Comparison of ENCODE assay signal across 9 cellular contexts in genomic region chr11:74731301-74732094, GRCh38. TPM values are rescaled to one million over a fixed set of nuclear protein-coding genes. Genes with fewer than 3 reads are reported as not detected.
A peak's percentile ranks its signal among the peaks of the same experiment; 100 is the strongest.
DNase-seq lines count a peak whose midpoint lies in the region; ATAC-seq, FAIRE-seq and TF ChIP-seq lines count a peak whose summit lies in the region.
"Had no signal": no experiment of that assay in that cellular context is flagged by ENCODE, and none has a peak within 500 bp of the region (broad histone marks: within the 10 kb centered on the region; RNA-seq: fewer than 3 reads in every experiment).

A gene with protein sequence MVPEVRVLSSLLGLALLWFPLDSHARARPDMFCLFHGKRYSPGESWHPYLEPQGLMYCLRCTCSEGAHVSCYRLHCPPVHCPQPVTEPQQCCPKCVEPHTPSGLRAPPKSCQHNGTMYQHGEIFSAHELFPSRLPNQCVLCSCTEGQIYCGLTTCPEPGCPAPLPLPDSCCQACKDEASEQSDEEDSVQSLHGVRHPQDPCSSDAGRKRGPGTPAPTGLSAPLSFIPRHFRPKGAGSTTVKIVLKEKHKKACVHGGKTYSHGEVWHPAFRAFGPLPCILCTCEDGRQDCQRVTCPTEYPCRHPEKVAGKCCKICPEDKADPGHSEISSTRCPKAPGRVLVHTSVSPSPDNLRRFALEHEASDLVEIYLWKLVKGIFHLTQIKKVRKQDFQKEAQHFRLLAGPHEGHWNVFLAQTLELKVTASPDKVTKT (minus strand): TSS chr11:74731426. CDS start chr11:74730888, 538 bp downstream.

- H4K91ac ChIP-seq in IMR-90 (ENCODE audit: insufficient read depth, low read depth, low read length) = no peak within 1 kb of the TSS

- H2AK9ac ChIP-seq in IMR-90 (replicated peaks; ENCODE audit: low read depth, low read length, poor library complexity) = no peak within 1 kb of the TSS

- no peak for TF ChIP-seq EP300 in A549 (IDR thresholded peaks at IDR 0.05)

- BruUV-seq in IMR-90 (replicated peaks; lab: Mats Ljungman, UMichigan) = no TSS peak

- peak within 1 kb of the TSS; percentile 61 for H2AFZ ChIP-seq in IMR-90 (replicated peaks; ENCODE audit: low read length, poor library complexity)

- H3K36me3 ChIP-seq in IMR-90 (ENCODE audit: control insufficient read depth, insufficient read depth, low read length) (no peaks in the 10 kb centered on the region), muscle layer of colon (ENCODE audit: insufficient read depth, low read length) (no peaks in the 10 kb centered on the region)

- no peaks in the 10 kb centered on the region for H3K9me1 ChIP-seq in IMR-90 (ENCODE audit: insufficient read depth, low read length)

- TF ChIP-seq POLR2A in A549 (IDR thresholded peaks at IDR 0.05; ENCODE audit: low read length) = no peak
- no peak for TF ChIP-seq POLR2A in IMR-90 (IDR thresholded peaks at IDR 0.05; ENCODE audit: low read depth, low read length)

- H2BK15ac ChIP-seq in IMR-90 (ENCODE audit: low read depth, low read length) = 0 out of 3 replicates have a peak within 1 kb of the TSS, but pooled peaks have one; percentile 10

- TF ChIP-seq RAD21 in A549 (conservative IDR thresholded peaks at IDR 0.05 in 1 of 2, IDR thresholded peaks at IDR 0.05 in 1 of 2) (no peak), IMR-90 (IDR thresholded peaks at IDR 0.05; ENCODE audit: low read length) (no peak)

- H2BK5ac ChIP-seq in IMR-90 (ENCODE audit: low read depth, low read length, poor library complexity, severe bottlenecking) = no peak within 1 kb of the TSS

- no peak within 1 kb of the TSS for H3K56ac ChIP-seq in IMR-90 (ENCODE audit: extremely low read depth, insufficient read depth, low read length)

- H3K36me3 Mint-ChIP-seq in endothelial cell (ENCODE audit: low read depth, unreplicated experiment) = peaks cover 4% of the 10 kb centered on the region

- peak within 1 kb of the TSS; percentile 88 for H3K4me3 Mint-ChIP-seq in endothelial cell (ENCODE audit: unreplicated experiment)

- H3K23ac ChIP-seq in IMR-90 (ENCODE audit: low read depth, low read length) = no peak within 1 kb of the TSS

- no peak within 1 kb of the TSS for H3K27ac Mint-ChIP-seq in endothelial cell (ENCODE audit: unreplicated experiment)

- H3K27ac ChIP-seq in A549 = peak within 1 kb of the TSS; percentile 54 to 83; a peak in 5 of 6 replicates
- H3K27ac ChIP-seq in IMR-90 (ENCODE audit: insufficient read depth, low read length) = no peak within 1 kb of the TSS
- peak within 1 kb of the TSS; percentile 65 for H3K27ac ChIP-seq in muscle layer of colon (ENCODE audit: low read depth, low read length)

- no peaks in the 10 kb centered on the region for H3K9me3 Mint-ChIP-seq in endothelial cell (ENCODE audit: unreplicated experiment)

- H4K8ac ChIP-seq in IMR-90 (ENCODE audit: low read depth in 2 of 2, low read length in 2 of 2) = no peak within 1 kb of the TSS

- peaks cover 61% of the 10 kb centered on the region for H3K27me3 ChIP-seq in IMR-90 (ENCODE audit: control insufficient read depth, insufficient read depth, low read length)
- peaks cover 9 to 19% of the 10 kb centered on the region in 2 donors for H3K27me3 ChIP-seq in muscle layer of colon (ENCODE audit: control insufficient read depth in 1 of 2, insufficient read depth in 2 of 2, low read length in 2 of 2)

- H3K9ac ChIP-seq in IMR-90 (ENCODE audit: low read depth, low read length) (peak within 1 kb of the TSS; percentile 1; the same call in 1 of the 2 replicates), muscle layer of colon (ENCODE audit: low read length) (peak within 1 kb of the TSS; percentile 49)

- dilution Hi-C loops in IMR-90 (cut with HindIII; ENCODE audit: low sequenced_read_pairs, unreplicated experiment) = loop anchor here (25.0 kb wide), 1 partner anchor 119 kb away; no protein-coding TSS in a partner anchor

- H2AK5ac ChIP-seq in IMR-90 (ENCODE audit: low read depth, low read length) = no peak within 1 kb of the TSS

- H3K14ac ChIP-seq in IMR-90 (replicated peaks; ENCODE audit: low read depth, low read length) = no peak within 1 kb of the TSS

- no peaks in the 10 kb centered on the region for H3K79me1 ChIP-seq in IMR-90 (ENCODE audit: low read depth in 1 of 2, low read length in 2 of 2)

- DNase-seq in A549 (ENCODE audit: low read depth in 1 of 2, low spot score in 1 of 2) (peak in 1 of 2 experiments; percentile 30), IMR-90 (peak; percentile 34), endothelial cell (ENCODE audit: low spot score) (peak; percentile 65), NCI-H774 (lab: John Stamatoyannopoulos, UW) (no peak), A172 (ENCODE audit: low spot score) (no peak)

- peak within 1 kb of the TSS; percentile 10; the same call in 1 of the 2 replicates for H3K18ac ChIP-seq in IMR-90 (ENCODE audit: low read depth, low read length)

- CTCF ChIA-PET in A549 (lab: Yijun Ruan, JAX) = interaction anchor here (0.9 to 4.1 kb wide), 7 partner anchors 16 to 278 kb away, joined by 3 to 13 read pairs (median 3); no protein-coding TSS in a partner anchor
- CTCF ChIA-PET in IMR-90 (lab: Yijun Ruan, JAX) = no interaction called here

- no peak for TF ChIP-seq CTCF in A549 (IDR thresholded peaks at IDR 0.05)
- no peak; the same call in 1 of the 2 replicates for TF ChIP-seq CTCF in IMR-90 (conservative IDR thresholded peaks at IDR 0.05; ENCODE audit: low read depth, low read length)
- no peak for TF ChIP-seq CTCF in endothelial cell (IDR thresholded peaks at IDR 0.05; ENCODE audit: unreplicated experiment)

- peaks cover 17% of the 10 kb centered on the region; the same call in 2 of the 3 replicates for H3K4me1 ChIP-seq in A549
- H3K4me1 ChIP-seq in IMR-90 (ENCODE audit: control insufficient read depth, insufficient read depth, low read length) = peaks cover 4% of the 10 kb centered on the region; the same call in 1 of the 2 replicates
- H3K4me1 ChIP-seq in muscle layer of colon (ENCODE audit: insufficient read depth, low read length) = peaks cover 24% of the 10 kb centered on the region

- H3K4ac ChIP-seq in IMR-90 (ENCODE audit: low read depth, low read length) = no peak within 1 kb of the TSS

- H3K4me3 ChIP-seq in A549 = peak within 1 kb of the TSS; percentile 48
- H3K4me3 ChIP-seq in IMR-90 (ENCODE audit: insufficient read depth, low read depth, low read length) = peak within 1 kb of the TSS; percentile 45
- H3K4me3 ChIP-seq in muscle layer of colon (ENCODE audit: low read depth in 1 of 2, low read length in 2 of 2) = peak within 1 kb of the TSS; percentile 50 to 52

- POLR2A ChIA-PET in A549 (lab: Yijun Ruan, JAX) (no interaction called here), IMR-90 (lab: Charles Lee; ENCODE audit: unreplicated experiment) (no interaction called here)

- H3K4me1 Mint-ChIP-seq in endothelial cell (ENCODE audit: unreplicated experiment) = peaks cover 7% of the 10 kb centered on the region

- intact Hi-C loops in IMR-90 (cut with micrococcal nuclease) = no loop called here

- H2BK20ac ChIP-seq in IMR-90 (ENCODE audit: low read depth, low read length) = no peak within 1 kb of the TSS

- in situ Hi-C loops in IMR-90 (cut with MboI; ENCODE audit: low sequenced_read_pairs) = loop anchor here (10.0 kb wide), 1 partner anchor 477 kb away; no protein-coding TSS in a partner anchor

- no peak within 1 kb of the TSS for H4K5ac ChIP-seq in IMR-90 (ENCODE audit: low read depth, low read length)

- H3K4me2 ChIP-seq in A549 = peak within 1 kb of the TSS; percentile 91
- peak within 1 kb of the TSS; percentile 78 for H3K4me2 ChIP-seq in IMR-90 (ENCODE audit: low read depth, low read length)

- no peak for FAIRE-seq in A549 (lab: Jason Lieb, UNC)

- ATAC-seq in A549 = peak; percentile 62 to 69
- peak; percentile 77 for ATAC-seq in IMR-90 (ENCODE audit: low read depth)
- ATAC-seq in HG03139 (IDR thresholded peaks at IDR 0.05; ENCODE audit: unreplicated experiment) = no peak
- no peak for ATAC-seq in GM21717 (IDR thresholded peaks at IDR 0.05; ENCODE audit: unreplicated experiment)

- peak within 1 kb of the TSS; percentile 18; the same call in 1 of the 2 replicates for H2BK120ac ChIP-seq in IMR-90 (ENCODE audit: low read depth, low read length)

- H3K9me3 ChIP-seq in A549 (no peaks in the 10 kb centered on the region), IMR-90 (ENCODE audit: control insufficient read depth, insufficient read depth, low read length) (no peaks in the 10 kb centered on the region), muscle layer of colon (ENCODE audit: low read length) (no peaks in the 10 kb centered on the region)

- H4K20me1 ChIP-seq in IMR-90 (ENCODE audit: insufficient read depth, low read length) = no peaks in the 10 kb centered on the region

- 68% methylated on average over 24 of the region's 69 CpGs for WGBS in A549 (ENCODE audit: missing lambda C conversion rate)
- 22% methylated on average over 14 of the region's 69 CpGs; no CpG with 5 or more reads in 1 of the 2 experiments for WGBS in IMR-90 (ENCODE audit: extremely low coverage in 2 of 2, insufficient read length in 1 of 2), 2 experiments

- H3K27me3 Mint-ChIP-seq in endothelial cell (ENCODE audit: unreplicated experiment) = peaks cover 32% of the 10 kb centered on the region

TF ChIP-seq in A549, 52 proteins besides CTCF, POLR2A, EP300 and RAD21:
- peak; percentile 42; the same call in 1 of the 2 replicates for TF ChIP-seq HDAC2 (IDR thresholded peaks at IDR 0.05)
- TF ChIP-seq ZNF302 (CRISPR knock-in tag; IDR thresholded peaks at IDR 0.05) = no peak
TF ChIP-seq in A549: peak in this region for 1.

TF ChIP-seq in IMR-90, 13 proteins besides CTCF, POLR2A, EP300 and RAD21 (continues in another document):
- no peak for TF ChIP-seq NFE2L2 (IDR thresholded peaks at IDR 0.05; ENCODE audit: low read depth, low read length)
- TF ChIP-seq BHLHE40 (IDR thresholded peaks at IDR 0.05; ENCODE audit: low read depth, low read length) = no peak
- TF ChIP-seq, protein P1, sequence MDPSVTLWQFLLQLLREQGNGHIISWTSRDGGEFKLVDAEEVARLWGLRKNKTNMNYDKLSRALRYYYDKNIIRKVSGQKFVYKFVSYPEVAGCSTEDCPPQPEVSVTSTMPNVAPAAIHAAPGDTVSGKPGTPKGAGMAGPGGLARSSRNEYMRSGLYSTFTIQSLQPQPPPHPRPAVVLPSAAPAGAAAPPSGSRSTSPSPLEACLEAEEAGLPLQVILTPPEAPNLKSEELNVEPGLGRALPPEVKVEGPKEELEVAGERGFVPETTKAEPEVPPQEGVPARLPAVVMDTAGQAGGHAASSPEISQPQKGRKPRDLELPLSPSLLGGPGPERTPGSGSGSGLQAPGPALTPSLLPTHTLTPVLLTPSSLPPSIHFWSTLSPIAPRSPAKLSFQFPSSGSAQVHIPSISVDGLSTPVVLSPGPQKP (IDR thresholded peaks at IDR 0.05; ENCODE audit: borderline replicate concordance, low read depth, low read length) = no peak
- TF ChIP-seq SMC3 (IDR thresholded peaks at IDR 0.05; ENCODE audit: low read depth, low read length) = no peak

RNA-seq across cellular contexts. Expression of the gene that starts here (rescaled TPM):
- 1.8 and 2.3 TPM in 2 replicates for polyA plus RNA-seq in A549 (2011; rRNA removed)
- polyA plus RNA-seq in A549 (2012; cell fraction: cytosol; rRNA removed) = 4.9 and 6.3 TPM in 2 replicates
- polyA plus RNA-seq in A549 (2012; cell fraction: nucleus; rRNA removed) = 5.5 and 5.8 TPM in 2 replicates
- 2.6 to 5.8 TPM (median 5.4 TPM) in 3 replicates for polyA plus RNA-seq in A549 (2017; fragmentation: RNase III; extraction: RNeasy Plus Mini Kit Qiagen cat#74134 plus additional on column Dnase treatment)
- polyA minus RNA-seq in A549 (2011; rRNA and poly(A)+ RNA removed) = 1.7 and 3.4 TPM in 2 replicates
- total RNA-seq in IMR-90 (2012; rRNA removed) = not detected in 2 replicates
- 0.37 and 0.80 TPM in 2 replicates for polyA plus RNA-seq in IMR-90 (2012; rRNA removed)
- 0.95 and 2.3 TPM in 2 replicates for polyA plus RNA-seq in IMR-90 (2012; cell fraction: cytosol; rRNA removed)
- polyA plus RNA-seq in IMR-90 (2012; cell fraction: nucleus; rRNA removed; ENCODE audit: low replicate concordance) = 0.64 and 0.66 TPM in 2 replicates
- 0.21 TPM for total RNA-seq in endothelial cell (ENCODE audit: unreplicated experiment)
- not detected in 2 replicates for total RNA-seq in A172 (2014; rRNA removed; shearing (Covaris generic))
- total RNA-seq: G401 had no signal

Comparison
In these comparisons a context has a peak if more than half of its experiments do, and no peak if none do; other contexts are left out.
1. Peak in DNase-seq in endothelial cell; RNA of the gene not detected or under 1 TPM.
2. ATAC-seq: peak in A549 (2 of 2) and IMR-90 (single experiment); none in HG03139 (single experiment) and GM21717 (single experiment).
3. Peak in every context shown above with its lines, with median percentiles within 50 percentile points of each other: H3K4me3 ChIP-seq.